In genomic region chr18:71131918-71132317, GRCh38 we compare ENCODE assay signal across 9 cellular contexts.
"Had no signal": no experiment of that assay in that cellular context is flagged by ENCODE, and none has a peak within 500 bp of the region (broad histone marks: within the 10 kb centered on the region; RNA-seq: fewer than 3 reads in every experiment).

No MANE protein-coding gene starts in this region.

- ATAC-seq: HCT116, K562 had no signal

- DNase-seq: GM23248, GOT3, H7, IMR-90, KG1 had no signal

- H2AFZ ChIP-seq: GM23248 had no signal

- H3K27ac ChIP-seq: GM23248 had no signal

- H3K4me1 ChIP-seq: HAP-1 had no signal

- H3K9me3 ChIP-seq: HAP-1 had no signal

- FAIRE-seq: HTR-8/SVneo, K562 had no signal

- H3K4me3 ChIP-seq: GM23248, HAP-1, K562 had no signal

- H3K36me3 ChIP-seq: HAP-1 had no signal

- H3K9ac ChIP-seq: GM23248 had no signal
